ENCODE assay signal across 23 cellular contexts in the genomic region with DNA sequence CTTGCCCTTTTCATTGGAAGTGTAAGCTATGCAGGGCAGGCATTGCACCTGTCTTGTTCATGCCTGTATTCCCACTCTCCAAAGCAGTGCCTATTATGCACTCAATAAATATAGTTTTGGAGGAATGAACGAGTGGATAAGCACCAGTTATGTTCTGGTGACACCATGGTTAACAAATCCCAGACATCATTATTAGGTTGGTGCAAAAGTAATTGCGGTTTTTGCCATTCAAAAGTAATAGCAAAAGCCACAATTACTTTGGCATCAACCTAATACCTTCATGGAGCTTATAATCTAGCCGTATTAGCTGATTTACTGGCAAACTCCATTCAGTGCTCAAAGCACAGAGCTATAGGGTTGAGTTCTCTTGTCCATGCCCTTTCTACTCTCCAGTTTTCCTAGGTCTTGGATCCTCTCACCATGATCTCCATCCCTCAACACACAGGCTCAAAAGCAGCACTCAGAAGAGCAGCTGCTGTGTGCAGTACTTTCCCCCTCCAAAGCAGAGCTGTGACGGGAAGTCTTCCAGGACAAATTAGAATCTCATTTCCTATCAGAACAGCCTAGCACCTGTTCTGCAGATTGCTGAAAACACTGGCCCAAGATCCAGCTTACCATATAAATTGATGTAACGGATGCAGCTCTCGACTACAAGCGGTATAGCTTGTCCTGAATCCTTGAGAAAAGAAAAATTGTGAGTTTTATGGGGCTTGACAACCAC.
DNase-seq lines count a peak whose midpoint lies in the region; ATAC-seq and TF ChIP-seq lines count a peak whose summit lies in the region.
"Had no signal": no experiment of that assay in that cellular context is flagged by ENCODE, and none has a peak within 500 bp of the region (broad histone marks: within the 10 kb centered on the region; RNA-seq: fewer than 3 reads in every experiment).

No MANE protein-coding gene starts in this region.

- intact Hi-C loops in head of caudate nucleus (cut with DNase I): no loop called here

- no peaks in the 10 kb centered on the region for H3K9me3 Mint-ChIP-seq in brain
- H3K9me3 Mint-ChIP-seq in activated naive CD4-positive, alpha-beta T cell treated with anti-CD3 and anti-CD28 coated beads, Interleukin-2, amount 50 U/mL, for 72 hours: no peaks in the 10 kb centered on the region
- H3K9me3 Mint-ChIP-seq: CD4-positive, alpha-beta memory T cell had no signal

- peaks cover 76% of the 10 kb centered on the region for H3K4me1 Mint-ChIP-seq in brain
- H3K4me1 Mint-ChIP-seq: CD4-positive, alpha-beta memory T cell had no signal

- DNase-seq in NCI-H1694 treated with DMSO at 0.1 percent for 48 hours (lab: John Stamatoyannopoulos, UW): peak; percentile 3
- no peak for DNase-seq in NCI-H1694 (lab: John Stamatoyannopoulos, UW)
- DNase-seq in middle frontal gyrus (ENCODE audit: extremely low spot score, low spot score): peak; percentile 56
- DNase-seq in head of caudate nucleus: no peak
- DNase-seq in activated CD4-positive, CD25-positive, alpha-beta regulatory T cell treated with anti-CD3 and anti-CD28 coated beads, Interleukin-2, amount 50 U/mL, for 72 hours: no peak
- no peak for DNase-seq in activated naive CD4-positive, alpha-beta T cell treated with anti-CD3 and anti-CD28 coated beads, Interleukin-2, amount 50 U/mL, for 72 hours (ENCODE audit: low spot score in 2 of 2)
- DNase-seq: ACHN; Caco-2; CD4-positive, alpha-beta memory T cell; DMS153; GDM1; Kasumi-1; NCI-H1436; NCI-H2081; NCI-H2171; NCI-H345; NCI-H524; NCI-H82; PC-3; Right ventricle myocardium superior had no signal

- no peak for ATAC-seq in HG03469 (IDR thresholded peaks at IDR 0.05; ENCODE audit: unreplicated experiment)
- ATAC-seq in activated naive CD4-positive, alpha-beta T cell treated with anti-CD3 and anti-CD28 coated beads, Interleukin-2, amount 50 U/mL, for 72 hours: no peak
- ATAC-seq: HCT116, PC-3 had no signal

- peak overlapping the region in 3 of 5 experiments; percentile 1 to 18 (median 10) for H3K4me3 Mint-ChIP-seq in brain
- H3K4me3 Mint-ChIP-seq: CD4-positive, alpha-beta memory T cell had no signal

- peaks cover 69% of the 10 kb centered on the region for H3K36me3 Mint-ChIP-seq in brain
- no peaks in the 10 kb centered on the region for H3K36me3 Mint-ChIP-seq in activated naive CD4-positive, alpha-beta T cell treated with anti-CD3 and anti-CD28 coated beads, Interleukin-2, amount 50 U/mL, for 72 hours
- H3K36me3 Mint-ChIP-seq: CD4-positive, alpha-beta memory T cell had no signal

- peak overlapping the region; percentile 38 to 95 (median 81) for H3K27ac Mint-ChIP-seq in brain
- no peak overlapping the region for H3K27ac Mint-ChIP-seq in activated naive CD4-positive, alpha-beta T cell treated with anti-CD3 and anti-CD28 coated beads, Interleukin-2, amount 50 U/mL, for 72 hours
- H3K27ac Mint-ChIP-seq: CD4-positive, alpha-beta memory T cell had no signal

- no peaks in the 10 kb centered on the region for H3K27me3 Mint-ChIP-seq in brain
- H3K27me3 Mint-ChIP-seq: CD4-positive, alpha-beta memory T cell had no signal

- TF ChIP-seq CTCF in brain (conservative IDR thresholded peaks at IDR 0.05): no peak

Comparison
In these comparisons a context has a peak if more than half of its experiments do, and no peak if none do; other contexts are left out.
1. DNase-seq: peak in NCI-H1694 treated with DMSO at 0.1 percent for 48 hours (single experiment) and middle frontal gyrus (single experiment); none in NCI-H1694 (single experiment), head of caudate nucleus (0 of 42), activated CD4-positive, CD25-positive, alpha-beta regulatory T cell treated with anti-CD3 and anti-CD28 coated beads, Interleukin-2, amount 50 U/mL, for 72 hours (single experiment) and activated naive CD4-positive, alpha-beta T cell treated with anti-CD3 and anti-CD28 coated beads, Interleukin-2, amount 50 U/mL, for 72 hours (0 of 2).
2. H3K27ac Mint-ChIP-seq: peak in brain (5 of 5); none in activated naive CD4-positive, alpha-beta T cell treated with anti-CD3 and anti-CD28 coated beads, Interleukin-2, amount 50 U/mL, for 72 hours (0 of 2).